10 cellular contexts compared by ENCODE assay signal in the genomic region with DNA sequence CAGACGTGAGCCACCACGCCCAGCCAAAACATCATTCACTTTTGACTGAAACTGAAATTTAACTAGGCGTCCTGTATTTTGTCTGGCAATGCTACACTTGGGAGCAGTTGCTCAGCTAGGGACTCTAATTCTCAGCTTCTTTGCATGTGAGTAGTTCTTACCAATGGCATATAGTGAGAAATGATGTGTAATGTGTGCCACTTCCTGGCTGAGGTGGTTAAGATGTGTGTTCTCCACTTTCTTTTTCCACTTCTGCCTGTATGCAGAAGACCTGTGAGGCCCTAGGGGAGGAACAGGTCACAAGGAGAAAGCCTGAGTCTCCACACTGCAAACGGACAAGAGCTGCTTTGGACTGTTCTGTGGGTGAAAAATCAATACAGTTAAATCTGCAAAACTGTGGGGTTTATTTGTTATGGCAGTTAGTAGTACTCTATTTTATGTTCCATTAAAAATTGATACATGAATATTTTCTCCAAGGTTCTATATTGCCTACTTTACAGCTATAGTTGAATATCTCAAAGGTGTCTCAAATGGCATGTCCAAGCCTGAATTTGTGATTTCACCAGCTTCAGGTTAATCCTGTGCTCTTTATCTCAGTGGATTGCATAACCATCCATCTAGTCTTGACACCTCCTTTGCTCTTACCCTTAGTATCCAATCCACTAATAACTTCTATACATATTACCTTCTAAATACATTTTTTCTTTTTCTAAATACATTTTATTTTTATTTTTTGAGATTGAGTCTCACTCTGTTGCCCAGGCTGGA. TPM values are rescaled to one million over a fixed set of nuclear protein-coding genes. Genes with fewer than 3 reads are reported as not detected.
DNase-seq lines count a peak whose midpoint lies in the region; ATAC-seq and TF ChIP-seq lines count a peak whose summit lies in the region.
"Had no signal": no experiment of that assay in that cellular context is flagged by ENCODE, and none has a peak within 500 bp of the region (broad histone marks: within the 10 kb centered on the region; RNA-seq: fewer than 3 reads in every experiment).

No MANE protein-coding gene starts in this region.

- DNase-seq in stimulated activated CD4-positive, alpha-beta T cell treated with anti-CD3 and anti-CD28 coated beads, Interleukin-15, amount 100 ng/mL, for 24 hours, result peak; percentile 41
- no peak for DNase-seq in stimulated activated CD4-positive, alpha-beta T cell treated with anti-CD3 and anti-CD28 coated beads, Interleukin-4, amount 100 ng/mL, for 4 hours
- DNase-seq in T-helper 2 cell treated with Interferon-gamma antibody and Interleukin-4, amounts not matched to agents 5 μg/mL and 100 μg/mL, for 36 hours (ENCODE audit: low spot score), result peak; percentile 27
- DNase-seq in caudate nucleus (lab: John Stamatoyannopoulos, UW), result no peak
- no peak for DNase-seq in A673 (ENCODE audit: low spot score)
- no peak for DNase-seq in NCI-H1105 treated with DMSO at 0.1 percent for 48 hours (lab: John Stamatoyannopoulos, UW)
- no peak for DNase-seq in NCI-H446 treated with DMSO at 0.1 percent for 48 hours (lab: John Stamatoyannopoulos, UW)
- DNase-seq: BE2C, nucleus accumbens had no signal

- POLR2A ChIA-PET in A673 (lab: Charles Lee; ENCODE audit: low non-redundant PET), result no interaction called here

- H3K36me3 ChIP-seq in A673 (ENCODE audit: insufficient read depth, low read length, poor library complexity, severe bottlenecking), result no peaks in the 10 kb centered on the region
- H3K36me3 ChIP-seq: BE2C had no signal

- peaks cover 9% of the 10 kb centered on the region for H3K27me3 Mint-ChIP-seq in T-helper 2 cell treated with Interferon-gamma antibody and Interleukin-4, amounts not matched to agents 5 μg/mL and 100 μg/mL, for 36 hours (ENCODE audit: low read depth)

- intact Hi-C loops in A673 (cut with micrococcal nuclease; ENCODE audit: unreplicated experiment), result no loop called here

- CTCF ChIA-PET in A673 (lab: Charles Lee), result no interaction called here

- H3K27ac ChIP-seq in caudate nucleus (ENCODE audit: low read depth, low read length) (no peak overlapping the region), A673 (ENCODE audit: low read depth, low read length, poor library complexity, severe bottlenecking) (no peak overlapping the region)

- no TSS peak for BruUV-seq in A673 (replicated peaks; lab: Mats Ljungman, UMichigan)

- H3K36me3 Mint-ChIP-seq in T-helper 2 cell treated with Interferon-gamma antibody and Interleukin-4, amounts not matched to agents 5 μg/mL and 100 μg/mL, for 36 hours (ENCODE audit: low read depth), result no peaks in the 10 kb centered on the region

- no peak for TF ChIP-seq CTCF in A673 (conservative IDR thresholded peaks at IDR 0.05; ENCODE audit: low read depth, low read length)

- H3K4me1 ChIP-seq in A673 (ENCODE audit: insufficient read depth, low read length, poor library complexity, severe bottlenecking), result no peaks in the 10 kb centered on the region
- H3K4me1 ChIP-seq: BE2C had no signal

- peak; percentile 80 for ATAC-seq in HG02938 (IDR thresholded peaks at IDR 0.05; ENCODE audit: unreplicated experiment)

- no peaks in the 10 kb centered on the region for H3K27me3 ChIP-seq in A673 (replicated peaks; ENCODE audit: insufficient read depth, low read depth, low read length, poor library complexity)
- H3K27me3 ChIP-seq: BE2C had no signal

- H3K9me3 Mint-ChIP-seq in T-helper 2 cell treated with Interferon-gamma antibody and Interleukin-4, amounts not matched to agents 5 μg/mL and 100 μg/mL, for 36 hours, result no peaks in the 10 kb centered on the region

- H3K9me3 ChIP-seq in A673 (ENCODE audit: low read depth, low read length, poor library complexity, severe bottlenecking), result no peaks in the 10 kb centered on the region
- H3K9me3 ChIP-seq: BE2C had no signal

- H3K27ac Mint-ChIP-seq in T-helper 2 cell treated with Interferon-gamma antibody and Interleukin-4, amounts not matched to agents 5 μg/mL and 100 μg/mL, for 36 hours, result no peak overlapping the region

- no peak overlapping the region for H3K4me3 ChIP-seq in A673 (ENCODE audit: low read depth, low read length, poor library complexity, severe bottlenecking)

- no peak overlapping the region for H3K4me3 Mint-ChIP-seq in T-helper 2 cell treated with Interferon-gamma antibody and Interleukin-4, amounts not matched to agents 5 μg/mL and 100 μg/mL, for 36 hours

- H3K4me1 Mint-ChIP-seq in T-helper 2 cell treated with Interferon-gamma antibody and Interleukin-4, amounts not matched to agents 5 μg/mL and 100 μg/mL, for 36 hours (ENCODE audit: low read depth), result peaks cover 2% of the 10 kb centered on the region

RNA-seq across cellular contexts. Expression of a gene that starts 59.3 kb away (rescaled TPM):
- 8.7 and 9.2 TPM in 2 replicates for total RNA-seq in A673 (2021)

Comparison
In these comparisons a context has a peak if more than half of its experiments do, and no peak if none do; other contexts are left out.
1. DNase-seq: peak in stimulated activated CD4-positive, alpha-beta T cell treated with anti-CD3 and anti-CD28 coated beads, Interleukin-15, amount 100 ng/mL, for 24 hours (single experiment) and T-helper 2 cell treated with Interferon-gamma antibody and Interleukin-4, amounts not matched to agents 5 μg/mL and 100 μg/mL, for 36 hours (single experiment); none in stimulated activated CD4-positive, alpha-beta T cell treated with anti-CD3 and anti-CD28 coated beads, Interleukin-4, amount 100 ng/mL, for 4 hours (0 of 2), caudate nucleus (0 of 61), A673 (single experiment), NCI-H1105 treated with DMSO at 0.1 percent for 48 hours (single experiment) and NCI-H446 treated with DMSO at 0.1 percent for 48 hours (single experiment).